ENCODE assay signal across 18 cellular contexts in genomic region chr19:32718286-32718685, GRCh38. TPM values are rescaled to one million over a fixed set of nuclear protein-coding genes. Genes with fewer than 3 reads are reported as not detected.
"Had no signal": no experiment of that assay in that cellular context is flagged by ENCODE, and none has a peak within 500 bp of the region (broad histone marks: within the 10 kb centered on the region; RNA-seq: fewer than 3 reads in every experiment).

No MANE protein-coding gene starts in this region.

- H3K9me3 Mint-ChIP-seq: activated CD4-positive, alpha-beta T cell treated with anti-CD3 and anti-CD28 coated beads, Interleukin-2, amount 10 ng/mL, durations not matched to agents 7 days and 5 days; activated T-helper 2 cell treated with anti-CD3 and anti-CD28 coated beads, Interferon-gamma antibody, Interleukin-2, Interleukin-4, amounts not matched to agents 10 μg/mL and 5 μg/mL and 100 μg/mL, durations not matched to agents 14 hours and 24 hours and 36 hours; immature natural killer cell; naive thymus-derived CD4-positive, alpha-beta T cell; stimulated activated memory B cell treated with anti-CD40 and anti-IgM and Interleukin-4, amounts not matched to agents 10 μg/mL and 1 μg/mL and 100 μg/mL, for 72 hours had no signal

- H3K4me3 ChIP-seq: adrenal gland, lower lobe of right lung, right lobe of liver, tibial artery had no signal

- H3K27me3 ChIP-seq: adrenal gland, neutrophil, right lobe of liver, tibial artery had no signal

- H3K27ac ChIP-seq: adrenal gland, lower lobe of right lung, neutrophil, right lobe of liver, tibial artery had no signal

- DNase-seq: activated CD4-positive, alpha-beta T cell treated with anti-CD3 and anti-CD28 coated beads, Interleukin-2, amount 10 ng/mL, durations not matched to agents 7 days and 5 days; activated CD4-positive, CD25-positive, alpha-beta regulatory T cell; activated naive CD4-positive, alpha-beta T cell treated with anti-CD3 and anti-CD28 coated beads, Interleukin-2, amount 50 U/mL, for 16 hours; adrenal gland; central memory CD4-positive, alpha-beta T cell; cortex of kidney; effector CD8-positive, alpha-beta T cell; erythroblast; immature natural killer cell; left cardiac atrium; lower lobe of right lung; naive thymus-derived CD4-positive, alpha-beta T cell; right lobe of liver; T1000; tibial artery had no signal

- H3K4me1 Mint-ChIP-seq: activated CD4-positive, alpha-beta T cell treated with anti-CD3 and anti-CD28 coated beads, Interleukin-2, amount 10 ng/mL, durations not matched to agents 7 days and 5 days; immature natural killer cell; stimulated activated memory B cell treated with anti-CD40 and anti-IgM and Interleukin-4, amounts not matched to agents 10 μg/mL and 1 μg/mL and 100 μg/mL, for 72 hours had no signal

- H3K27me3 Mint-ChIP-seq: activated CD4-positive, alpha-beta T cell treated with anti-CD3 and anti-CD28 coated beads, Interleukin-2, amount 10 ng/mL, durations not matched to agents 7 days and 5 days; naive thymus-derived CD4-positive, alpha-beta T cell; stimulated activated memory B cell treated with anti-CD40 and anti-IgM and Interleukin-4, amounts not matched to agents 10 μg/mL and 1 μg/mL and 100 μg/mL, for 72 hours had no signal

- H3K27ac Mint-ChIP-seq: activated T-helper 2 cell treated with anti-CD3 and anti-CD28 coated beads, Interferon-gamma antibody, Interleukin-2, Interleukin-4, amounts not matched to agents 10 μg/mL and 5 μg/mL and 100 μg/mL, durations not matched to agents 14 hours and 24 hours and 36 hours; stimulated activated memory B cell treated with anti-CD40 and anti-IgM and Interleukin-4, amounts not matched to agents 10 μg/mL and 1 μg/mL and 100 μg/mL, for 72 hours had no signal

- ATAC-seq: left cardiac atrium; lower lobe of right lung; naive thymus-derived CD4-positive, alpha-beta T cell; stimulated activated memory B cell treated with anti-CD40 and anti-IgM and Interleukin-4, amounts not matched to agents 10 μg/mL and 1 μg/mL and 100 μg/mL, for 72 hours had no signal

- H3K4me3 Mint-ChIP-seq: activated CD4-positive, alpha-beta T cell treated with anti-CD3 and anti-CD28 coated beads, Interleukin-2, amount 10 ng/mL, durations not matched to agents 7 days and 5 days; immature natural killer cell; naive thymus-derived CD4-positive, alpha-beta T cell; stimulated activated memory B cell treated with anti-CD40 and anti-IgM and Interleukin-4, amounts not matched to agents 10 μg/mL and 1 μg/mL and 100 μg/mL, for 72 hours had no signal

- H3K4me1 ChIP-seq: lower lobe of right lung, right lobe of liver, tibial artery had no signal

- H3K9me3 ChIP-seq: adrenal gland, lower lobe of right lung, neutrophil, right lobe of liver, tibial artery had no signal

RNA-seq across cellular contexts. Expression of gene TDRD12, which starts 1.3 kb away (rescaled TPM):
- total RNA-seq: lower lobe of right lung had no signal

RNA-seq across cellular contexts. Expression of gene RGS9BP, which starts 42.6 kb away (rescaled TPM):
- polyA plus RNA-seq: naive thymus-derived CD4-positive, alpha-beta T cell had no signal
